19 cellular contexts compared by ENCODE assay signal in genomic region chr4:24701683-24702082, GRCh38.
DNase-seq lines count a peak whose midpoint lies in the region; ATAC-seq, FAIRE-seq and TF ChIP-seq lines count a peak whose summit lies in the region.
"Had no signal": no experiment of that assay in that cellular context is flagged by ENCODE, and none has a peak within 500 bp of the region (broad histone marks: within the 10 kb centered on the region; RNA-seq: fewer than 3 reads in every experiment).

No MANE protein-coding gene starts in this region.

- POLR2A ChIA-PET in MCF 10A (lab: Yijun Ruan, JAX), result no interaction called here

- no peaks in the 10 kb centered on the region for H3K27me3 Mint-ChIP-seq in MCF 10A (ENCODE audit: insufficient read depth, unreplicated experiment)

- H3K4me1 ChIP-seq in gastrocnemius medialis, result no peaks in the 10 kb centered on the region
- H3K4me1 ChIP-seq: BE2C, HAP-1 had no signal

- ATAC-seq in sciatic nerve (peak; percentile 49), gastrocnemius medialis (no peak)
- ATAC-seq in activated CD4-positive, CD25-positive, alpha-beta regulatory T cell treated with anti-CD3 and anti-CD28 coated beads, Interleukin-2, amount 50 U/mL, for 24 hours, result no peak
- ATAC-seq: CD8-positive, alpha-beta T cell; GM23338 had no signal

- no TSS peak for BruUV-seq in MCF 10A (replicated peaks; lab: Mats Ljungman, UMichigan)

- no peaks in the 10 kb centered on the region for H3K4me1 Mint-ChIP-seq in MCF 10A (ENCODE audit: insufficient read depth, unreplicated experiment)
- H3K4me1 Mint-ChIP-seq: CD14-positive monocyte had no signal

- H3K36me3 ChIP-seq in bronchial epithelial cell (ENCODE audit: control insufficient read depth, insufficient read depth, low read length) (no peaks in the 10 kb centered on the region), gastrocnemius medialis (no peaks in the 10 kb centered on the region)
- H3K36me3 ChIP-seq: BE2C, HAP-1 had no signal

- H3K27ac ChIP-seq in gastrocnemius medialis, result no peak overlapping the region

- H3K4me3 ChIP-seq in bronchial epithelial cell (ENCODE audit: low read depth, low read length), result no peak overlapping the region
- no peak overlapping the region for H3K4me3 ChIP-seq in gastrocnemius medialis
- H3K4me3 ChIP-seq: GM23338, HAP-1 had no signal

- no peak for TF ChIP-seq CTCF in bronchial epithelial cell (IDR thresholded peaks at IDR 0.05; ENCODE audit: insufficient read depth, low read length, severe bottlenecking)
- TF ChIP-seq CTCF in MCF 10A (IDR thresholded peaks at IDR 0.05; ENCODE audit: unreplicated experiment), result no peak
- TF ChIP-seq CTCF in gastrocnemius medialis (IDR thresholded peaks at IDR 0.05 in 4 of 5, conservative IDR thresholded peaks at IDR 0.05 in 1 of 5), result no peak

- in situ Hi-C loops in gastrocnemius medialis (cut with MboI; ENCODE audit: low sequenced_read_pairs in 4 of 4), result no loop called here

- intact Hi-C loops in sciatic nerve (cut with DNase I) (no loop called here), MCF 10A (cut with micrococcal nuclease) (no loop called here), gastrocnemius medialis (cut with DNase I; ENCODE audit: low total_unique reads) (no loop called here)

- CTCF ChIA-PET in MCF 10A (lab: Yijun Ruan, JAX), result no interaction called here

- peak; percentile 52 for FAIRE-seq in bronchial epithelial cell (lab: Jason Lieb, UNC)
- FAIRE-seq: G401.6, GM12891, HTR-8/SVneo had no signal

- no peaks in the 10 kb centered on the region for H3K9me3 ChIP-seq in gastrocnemius medialis
- H3K9me3 ChIP-seq: BE2C, HAP-1 had no signal

- no peak for TF ChIP-seq POLR2A in gastrocnemius medialis (IDR thresholded peaks at IDR 0.05)

- H3K36me3 Mint-ChIP-seq in MCF 10A (ENCODE audit: insufficient read depth, unreplicated experiment), result no peaks in the 10 kb centered on the region
- H3K36me3 Mint-ChIP-seq: CD14-positive monocyte; CD8-positive, alpha-beta T cell had no signal

- no peak overlapping the region for H3K27ac Mint-ChIP-seq in MCF 10A (ENCODE audit: low read depth, unreplicated experiment)
- H3K27ac Mint-ChIP-seq: CD14-positive monocyte; CD8-positive, alpha-beta T cell; GM23338 had no signal

- H3K27me3 ChIP-seq in bronchial epithelial cell (ENCODE audit: control insufficient read depth, insufficient read depth, low read length) (no peaks in the 10 kb centered on the region), gastrocnemius medialis (no peaks in the 10 kb centered on the region)
- H3K27me3 ChIP-seq: BE2C had no signal

- no peaks in the 10 kb centered on the region for H3K9me3 Mint-ChIP-seq in MCF 10A (ENCODE audit: unreplicated experiment)
- H3K9me3 Mint-ChIP-seq: CD8-positive, alpha-beta T cell; GM23338 had no signal

- no peak overlapping the region for H3K4me3 Mint-ChIP-seq in MCF 10A (ENCODE audit: unreplicated experiment)
- H3K4me3 Mint-ChIP-seq: CD14-positive monocyte; CD8-positive, alpha-beta T cell; GM23338 had no signal

- DNase-seq in Ammon's horn (ENCODE audit: low spot score) (peak; percentile 38), bronchial epithelial cell (ENCODE audit: low read depth) (no peak), globus pallidus (ENCODE audit: low spot score) (peak; percentile 46), sciatic nerve (ENCODE audit: low spot score) (no peak), MCF 10A (ENCODE audit: unreplicated experiment) (no peak), gastrocnemius medialis (no peak)
- DNase-seq: BE2C; CD8-positive, alpha-beta T cell; COR-L47; DMS153; DMS79 treated with DMSO at 0.1 percent for 48 hours; EL had no signal

Comparison
In these comparisons a context has a peak if more than half of its experiments do, and no peak if none do; other contexts are left out.
1. DNase-seq: peak in Ammon's horn (single experiment) and globus pallidus (single experiment); none in bronchial epithelial cell (single experiment), sciatic nerve (single experiment), MCF 10A (single experiment) and gastrocnemius medialis (0 of 2).